Comparison of ENCODE assay signal across 28 cellular contexts in the genomic region with DNA sequence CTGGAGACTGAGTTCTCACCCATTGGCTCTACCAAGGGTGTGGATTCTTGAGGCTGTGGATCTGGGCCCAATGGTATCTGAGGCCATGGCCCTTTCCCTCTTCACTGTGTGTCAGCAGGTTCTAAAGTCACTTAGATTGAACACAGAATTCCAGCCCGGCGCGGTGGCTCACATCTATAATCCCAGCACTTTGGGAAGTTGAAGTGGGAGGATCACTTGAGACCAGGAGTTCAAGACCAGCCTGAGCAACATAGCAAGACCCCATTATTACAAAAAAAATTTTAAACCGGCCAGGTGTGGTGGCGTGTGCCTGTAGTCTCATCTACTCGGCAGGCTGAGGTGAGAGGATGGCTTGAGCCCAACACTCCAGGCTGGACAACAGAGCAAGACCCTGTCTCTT. TPM values are rescaled to one million over a fixed set of nuclear protein-coding genes. Genes with fewer than 3 reads are reported as not detected.
DNase-seq lines count a peak whose midpoint lies in the region; ATAC-seq and TF ChIP-seq lines count a peak whose summit lies in the region.
"Had no signal": no experiment of that assay in that cellular context is flagged by ENCODE, and none has a peak within 500 bp of the region (broad histone marks: within the 10 kb centered on the region; RNA-seq: fewer than 3 reads in every experiment).

No MANE protein-coding gene starts in this region.

- no peaks in the 10 kb centered on the region for H3K36me3 ChIP-seq in left ventricle myocardium inferior
- H3K36me3 ChIP-seq in mucosa of descending colon (ENCODE audit: low read depth), result no peaks in the 10 kb centered on the region
- H3K36me3 ChIP-seq in tibial artery, result no peaks in the 10 kb centered on the region
- H3K36me3 ChIP-seq: BE2C, BLaER1 had no signal

- TF ChIP-seq CTCF in left ventricle myocardium inferior (IDR thresholded peaks at IDR 0.05; ENCODE audit: borderline replicate concordance) (no peak), coronary artery (IDR thresholded peaks at IDR 0.05) (no peak), mucosa of descending colon (IDR thresholded peaks at IDR 0.05) (no peak), tibial artery (IDR thresholded peaks at IDR 0.05) (no peak)

- DNase-seq in left ventricle myocardium inferior (no peak), cardiac septum (ENCODE audit: low spot score) (no peak), coronary artery (ENCODE audit: low spot score) (peak; percentile 50), islet precursor cell (peak; percentile 21), mesenteric fat pad (ENCODE audit: low spot score) (peak; percentile 57), mucosa of descending colon (no peak), amniotic stem cell (lab: John Stamatoyannopoulos, UW) (no peak), tibial artery (no peak)
- DNase-seq: 8988T; ACHN; BE2C; C1 segment of cervical spinal cord; CD4-positive, alpha-beta memory T cell; CD4-positive, CD25-positive, alpha-beta regulatory T cell; CD8-positive, alpha-beta memory T cell; COR-L47; DMS 273 treated with DMSO at 0.1 percent for 48 hours; DMS153; DMS53; DMS79; DND-41; EL; GDM1 had no signal

- intact Hi-C loops in left ventricle myocardium inferior (cut with micrococcal nuclease), result no loop called here
- intact Hi-C loops in cardiac septum (cut with DNase I), result no loop called here
- intact Hi-C loops in mucosa of descending colon (cut with DNase I, micrococcal nuclease), result loop anchor here (10.0 kb wide), 2 partner anchors 86 to 116 kb away; no protein-coding TSS in a partner anchor
- intact Hi-C loops in tibial artery (cut with DNase I; ENCODE audit: low total_unique reads), result no loop called here

- no peaks in the 10 kb centered on the region for H3K9me3 ChIP-seq in left ventricle myocardium inferior (replicated peaks)
- H3K9me3 ChIP-seq in mucosa of descending colon, result no peaks in the 10 kb centered on the region
- no peaks in the 10 kb centered on the region for H3K9me3 ChIP-seq in tibial artery
- H3K9me3 ChIP-seq: BE2C, BLaER1 had no signal

- H3K27ac ChIP-seq in left ventricle myocardium inferior (replicated peaks), result peak overlapping the region; percentile 23
- no peak overlapping the region for H3K27ac ChIP-seq in coronary artery
- H3K27ac ChIP-seq in tibial artery, result no peak overlapping the region
- H3K27ac ChIP-seq: BLaER1 had no signal

- no peaks in the 10 kb centered on the region for H3K27me3 ChIP-seq in left ventricle myocardium inferior (ENCODE audit: low read depth)
- H3K27me3 ChIP-seq in tibial artery, result no peaks in the 10 kb centered on the region
- H3K27me3 ChIP-seq: BE2C had no signal

- no peak for ATAC-seq in mucosa of descending colon
- ATAC-seq: GM12878 had no signal

- H3K4me3 ChIP-seq in left ventricle myocardium inferior (no peak overlapping the region), coronary artery (no peak overlapping the region), mucosa of descending colon (no peak overlapping the region), tibial artery (no peak overlapping the region)
- H3K4me3 ChIP-seq: BLaER1, GM12878 had no signal

- H3K4me1 ChIP-seq in left ventricle myocardium inferior, result no peaks in the 10 kb centered on the region
- no peaks in the 10 kb centered on the region for H3K4me1 ChIP-seq in mucosa of descending colon (ENCODE audit: low read depth)
- H3K4me1 ChIP-seq in tibial artery, result peaks cover 0 to 5% (median 0%) of the 10 kb centered on the region in 4 donors
- H3K4me1 ChIP-seq: BE2C, BLaER1 had no signal

RNA-seq across cellular contexts. Expression of a gene that starts 18.0 kb away (rescaled TPM):
- total RNA-seq in left ventricle myocardium inferior (1.3 TPM), cardiac septum (0.22 TPM), mesenteric fat pad (9.6 TPM), mucosa of descending colon (10 to 100 TPM in 2 of 3 donors, 1 to 10 TPM in 1; 4.9 to 14.5 (median 11.3) TPM)
- total RNA-seq: A673, Daoy, G401 had no signal

RNA-seq across cellular contexts. Expression of a gene that starts 59.0 kb away (rescaled TPM):
- total RNA-seq in left ventricle myocardium inferior, result 2.2 TPM
- total RNA-seq in cardiac septum, result 3.8 TPM
- total RNA-seq in mesenteric fat pad, result 24.3 TPM
- total RNA-seq in mucosa of descending colon, result 10 to 100 TPM in 1 of 3 donors, 1 to 10 TPM in 2; 6.1 to 10.1 (median 7.2) TPM
- total RNA-seq: A673, Daoy, G401 had no signal

Comparison
In these comparisons a context has a peak if more than half of its experiments do, and no peak if none do; other contexts are left out.
1. DNase-seq: peak in coronary artery (single experiment), islet precursor cell (single experiment) and mesenteric fat pad (single experiment); none in left ventricle myocardium inferior (single experiment), cardiac septum (single experiment), mucosa of descending colon (0 of 3), amniotic stem cell (single experiment) and tibial artery (0 of 2).
2. intact Hi-C loops: an anchor here in mucosa of descending colon (10.0 kb wide); none called in left ventricle myocardium inferior, cardiac septum and tibial artery.